9 cellular contexts compared by ENCODE assay signal in the genomic region with DNA sequence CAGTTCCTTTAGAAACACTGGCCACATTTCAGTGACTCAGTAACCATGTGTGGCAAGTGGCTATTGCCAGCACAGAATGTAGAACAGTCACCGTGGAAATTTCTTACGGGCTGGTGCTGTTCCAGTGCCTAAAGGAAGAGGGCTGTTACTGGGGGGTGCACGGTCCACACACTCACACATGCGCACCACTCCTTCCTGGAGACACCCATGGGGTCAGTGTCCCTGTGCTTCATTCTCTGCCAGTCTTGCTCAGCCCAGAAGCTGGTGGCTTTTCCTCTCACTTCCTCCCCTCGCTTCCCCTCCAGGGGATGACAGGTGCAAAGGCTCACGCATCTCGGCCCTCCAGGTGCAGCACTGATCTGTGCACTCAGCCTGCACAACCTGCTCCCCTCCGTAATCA.
DNase-seq lines count a peak whose midpoint lies in the region; ATAC-seq and TF ChIP-seq lines count a peak whose summit lies in the region.
"Had no signal": no experiment of that assay in that cellular context is flagged by ENCODE, and none has a peak within 500 bp of the region (broad histone marks: within the 10 kb centered on the region; RNA-seq: fewer than 3 reads in every experiment).

No MANE protein-coding gene starts in this region.

- peaks cover under 1% of the 10 kb centered on the region for H3K4me1 Mint-ChIP-seq in activated T-helper 2 cell treated with anti-CD3 and anti-CD28 coated beads, Interferon-gamma antibody, Interleukin-2, Interleukin-4, amounts not matched to agents 10 μg/mL and 5 μg/mL and 100 μg/mL, durations not matched to agents 14 hours and 24 hours and 36 hours (ENCODE audit: low read depth)

- DNase-seq in AG10803 (ENCODE audit: low read depth) (peak; percentile 11), NOMO-1 treated with DMSO at 0.1 percent for 48 hours (lab: John Stamatoyannopoulos, UW; ENCODE audit: unreplicated experiment) (peak; percentile 86), anterior cingulate cortex (lab: John Stamatoyannopoulos, UW) (no peak), NCI-H128 (lab: John Stamatoyannopoulos, UW; ENCODE audit: unreplicated experiment) (no peak), Right ventricle myocardium superior (no peak)
- DNase-seq in activated T-helper 2 cell treated with anti-CD3 and anti-CD28 coated beads, Interferon-gamma antibody, Interleukin-2, Interleukin-4, amounts not matched to agents 10 μg/mL and 5 μg/mL and 100 μg/mL, durations not matched to agents 14 hours and 24 hours and 36 hours (ENCODE audit: low spot score) = no peak
- DNase-seq: right cardiac atrium had no signal

- H3K4me3 Mint-ChIP-seq in activated T-helper 2 cell treated with anti-CD3 and anti-CD28 coated beads, Interferon-gamma antibody, Interleukin-2, Interleukin-4, amounts not matched to agents 10 μg/mL and 5 μg/mL and 100 μg/mL, durations not matched to agents 14 hours and 24 hours and 36 hours (ENCODE audit: low read depth) = no peak overlapping the region

- no peaks in the 10 kb centered on the region for H3K27me3 Mint-ChIP-seq in activated T-helper 2 cell treated with anti-CD3 and anti-CD28 coated beads, Interferon-gamma antibody, Interleukin-2, Interleukin-4, amounts not matched to agents 10 μg/mL and 5 μg/mL and 100 μg/mL, durations not matched to agents 14 hours and 24 hours and 36 hours (ENCODE audit: low read depth)

- H3K27ac Mint-ChIP-seq in activated T-helper 2 cell treated with anti-CD3 and anti-CD28 coated beads, Interferon-gamma antibody, Interleukin-2, Interleukin-4, amounts not matched to agents 10 μg/mL and 5 μg/mL and 100 μg/mL, durations not matched to agents 14 hours and 24 hours and 36 hours = no peak overlapping the region

- ATAC-seq in GM19043 (IDR thresholded peaks at IDR 0.05; ENCODE audit: low read depth, unreplicated experiment) (peak; percentile 71), HG02938 (IDR thresholded peaks at IDR 0.05; ENCODE audit: unreplicated experiment) (peak; percentile 74), Right ventricle myocardium superior (ENCODE audit: poor library complexity) (no peak)
- ATAC-seq: right cardiac atrium had no signal

- no peaks in the 10 kb centered on the region for H3K9me3 Mint-ChIP-seq in activated T-helper 2 cell treated with anti-CD3 and anti-CD28 coated beads, Interferon-gamma antibody, Interleukin-2, Interleukin-4, amounts not matched to agents 10 μg/mL and 5 μg/mL and 100 μg/mL, durations not matched to agents 14 hours and 24 hours and 36 hours

- TF ChIP-seq CTCF in AG10803 (conservative IDR thresholded peaks at IDR 0.05; ENCODE audit: low read length) = no peak

- intact Hi-C loops in activated T-helper 2 cell treated with anti-CD3 and anti-CD28 coated beads, Interferon-gamma antibody, Interleukin-2, Interleukin-4, amounts not matched to agents 10 μg/mL and 5 μg/mL and 100 μg/mL, durations not matched to agents 14 hours and 24 hours and 36 hours (cut with micrococcal nuclease) = no loop called here
- intact Hi-C loops in Right ventricle myocardium superior (cut with DNase I) = no loop called here

- no peak overlapping the region for H3K4me3 ChIP-seq in AG10803 (ENCODE audit: low read length)

- peaks cover 38% of the 10 kb centered on the region for H3K36me3 Mint-ChIP-seq in activated T-helper 2 cell treated with anti-CD3 and anti-CD28 coated beads, Interferon-gamma antibody, Interleukin-2, Interleukin-4, amounts not matched to agents 10 μg/mL and 5 μg/mL and 100 μg/mL, durations not matched to agents 14 hours and 24 hours and 36 hours (ENCODE audit: low read depth)

Comparison
In these comparisons a context has a peak if more than half of its experiments do, and no peak if none do; other contexts are left out.
1. DNase-seq: peak in AG10803 (single experiment) and NOMO-1 treated with DMSO at 0.1 percent for 48 hours (single experiment); none in anterior cingulate cortex (0 of 58), NCI-H128 (single experiment), activated T-helper 2 cell treated with anti-CD3 and anti-CD28 coated beads, Interferon-gamma antibody, Interleukin-2, Interleukin-4, amounts not matched to agents 10 μg/mL and 5 μg/mL and 100 μg/mL, durations not matched to agents 14 hours and 24 hours and 36 hours (single experiment) and Right ventricle myocardium superior (single experiment).